Comparison of ENCODE assay signal across 9 cellular contexts in genomic region chrX:135707880-135708279, GRCh38. TPM values are rescaled to one million over a fixed set of nuclear protein-coding genes. Genes with fewer than 3 reads are reported as not detected.
DNase-seq lines count a peak whose midpoint lies in the region; ATAC-seq and TF ChIP-seq lines count a peak whose summit lies in the region.
"Had no signal": no experiment of that assay in that cellular context is flagged by ENCODE, and none has a peak within 500 bp of the region (broad histone marks: within the 10 kb centered on the region; RNA-seq: fewer than 3 reads in every experiment).

No MANE protein-coding gene starts in this region.

- H3K36me3 Mint-ChIP-seq in activated naive CD4-positive, alpha-beta T cell treated with anti-CD3 and anti-CD28 coated beads for 36 hours (ENCODE audit: low read depth) = no peaks in the 10 kb centered on the region
- H3K36me3 Mint-ChIP-seq: naive B cell had no signal

- no peak overlapping the region for H3K4me3 Mint-ChIP-seq in activated naive CD4-positive, alpha-beta T cell treated with anti-CD3 and anti-CD28 coated beads for 36 hours
- H3K4me3 Mint-ChIP-seq: naive B cell had no signal

- CTCF ChIA-PET in activated naive CD4-positive, alpha-beta T cell treated with anti-CD3 and anti-CD28 coated beads for 36 hours (lab: Charles Lee) = no interaction called here

- H3K27me3 Mint-ChIP-seq in activated naive CD4-positive, alpha-beta T cell treated with anti-CD3 and anti-CD28 coated beads for 36 hours (ENCODE audit: low read depth) = no peaks in the 10 kb centered on the region
- H3K27me3 Mint-ChIP-seq: naive B cell had no signal

- no peak for ATAC-seq in HG02642 (IDR thresholded peaks at IDR 0.05; ENCODE audit: poor library complexity, unreplicated experiment)
- ATAC-seq in HG03025 (IDR thresholded peaks at IDR 0.05; ENCODE audit: low FRiP score, unreplicated experiment) = no peak

- H3K4me3 ChIP-seq in astrocyte of the cerebellum (ENCODE audit: low read depth, low read length) = no peak overlapping the region

- in situ Hi-C loops in astrocyte of the cerebellum (cut with HindIII; ENCODE audit: low sequenced_read_pairs) = no loop called here

- peak; percentile 7 for TF ChIP-seq CTCF in astrocyte of the cerebellum (IDR thresholded peaks at IDR 0.05; ENCODE audit: low read depth, low read length, missing control alignments)

- no peak overlapping the region for H3K27ac Mint-ChIP-seq in activated naive CD4-positive, alpha-beta T cell treated with anti-CD3 and anti-CD28 coated beads for 36 hours
- H3K27ac Mint-ChIP-seq: naive B cell had no signal

- no peaks in the 10 kb centered on the region for H3K9me3 Mint-ChIP-seq in activated naive CD4-positive, alpha-beta T cell treated with anti-CD3 and anti-CD28 coated beads for 36 hours
- H3K9me3 Mint-ChIP-seq: naive B cell had no signal

- peak; percentile 57 for DNase-seq in activated naive CD4-positive, alpha-beta T cell treated with anti-CD3 and anti-CD28 coated beads for 36 hours
- DNase-seq in activated naive CD4-positive, alpha-beta T cell (lab: John Stamatoyannopoulos, UW) = no peak
- DNase-seq in NCI-H1930 (lab: John Stamatoyannopoulos, UW) (peak; percentile 63 to 83), astrocyte of the cerebellum (ENCODE audit: low read depth) (no peak), cerebellum (ENCODE audit: low spot score) (no peak)
- DNase-seq in stimulated activated CD8-positive, alpha-beta memory T cell treated with anti-CD3 and anti-CD28 coated beads, Interleukin-15, amount 100 ng/mL, for 48 hours (ENCODE audit: low read depth in 2 of 2) = peak; percentile 4 to 24
- DNase-seq: naive B cell had no signal

- intact Hi-C loops in activated naive CD4-positive, alpha-beta T cell treated with anti-CD3 and anti-CD28 coated beads for 36 hours (cut with micrococcal nuclease) = no loop called here

- no peaks in the 10 kb centered on the region for H3K4me1 Mint-ChIP-seq in activated naive CD4-positive, alpha-beta T cell treated with anti-CD3 and anti-CD28 coated beads for 36 hours (ENCODE audit: low read depth)
- H3K4me1 Mint-ChIP-seq: naive B cell had no signal

RNA-seq across cellular contexts. Expression of gene CT45A1, which starts 5.6 kb away (rescaled TPM):
- total RNA-seq in activated naive CD4-positive, alpha-beta T cell treated with anti-CD3 and anti-CD28 coated beads for 36 hours = not detected
- total RNA-seq in cerebellum = not detected

Comparison
In these comparisons a context has a peak if more than half of its experiments do, and no peak if none do; other contexts are left out.
1. DNase-seq: peak in activated naive CD4-positive, alpha-beta T cell treated with anti-CD3 and anti-CD28 coated beads for 36 hours (single experiment), NCI-H1930 (2 of 2) and stimulated activated CD8-positive, alpha-beta memory T cell treated with anti-CD3 and anti-CD28 coated beads, Interleukin-15, amount 100 ng/mL, for 48 hours (2 of 2); none in activated naive CD4-positive, alpha-beta T cell (0 of 4), astrocyte of the cerebellum (single experiment) and cerebellum (single experiment).